ENCODE assay signal across 8 cellular contexts in genomic region chr7:150975536-150976285, GRCh38. TPM values are rescaled to one million over a fixed set of nuclear protein-coding genes. Genes with fewer than 3 reads are reported as not detected.
DNase-seq lines count a peak whose midpoint lies in the region; ATAC-seq and TF ChIP-seq lines count a peak whose summit lies in the region.

No MANE protein-coding gene starts in this region.

- H3K27ac Mint-ChIP-seq in activated CD4-positive, alpha-beta T cell treated with anti-CD3 and anti-CD28 coated beads, Interleukin-2, amount 10 ng/mL, durations not matched to agents 7 days and 5 days = peak overlapping the region; percentile 54
- H3K27ac Mint-ChIP-seq in stimulated activated naive B cell treated with anti-CD40 and anti-IgM and Interleukin-4, amounts not matched to agents 10 μg/mL and 1 μg/mL and 100 μg/mL, for 72 hours = no peak overlapping the region

- H3K4me1 ChIP-seq in gastroesophageal sphincter = peaks cover 0 to 97% (median 38%) of the 10 kb centered on the region in 3 donors

- H3K4me3 ChIP-seq in gastroesophageal sphincter (peak overlapping the region; percentile 11 to 70), lower leg skin (ENCODE audit: low read depth, poor library complexity, severe bottlenecking) (no peak overlapping the region)

- ATAC-seq in gastroesophageal sphincter (no peak), GM18867 (IDR thresholded peaks at IDR 0.05; ENCODE audit: unreplicated experiment) (no peak), GM18907 (IDR thresholded peaks at IDR 0.05; ENCODE audit: unreplicated experiment) (no peak)
- no peak for ATAC-seq in stimulated activated naive B cell treated with anti-CD40 and anti-IgM and Interleukin-4, amounts not matched to agents 10 μg/mL and 1 μg/mL and 100 μg/mL, for 72 hours (replicated peaks)

- peaks cover 42% of the 10 kb centered on the region for H3K4me1 Mint-ChIP-seq in activated CD4-positive, alpha-beta T cell treated with anti-CD3 and anti-CD28 coated beads, Interleukin-2, amount 10 ng/mL, durations not matched to agents 7 days and 5 days
- H3K4me1 Mint-ChIP-seq in stimulated activated naive B cell treated with anti-CD40 and anti-IgM and Interleukin-4, amounts not matched to agents 10 μg/mL and 1 μg/mL and 100 μg/mL, for 72 hours = peaks cover 26 to 38% of the 10 kb centered on the region in 2 donors

- H3K27me3 ChIP-seq in gastroesophageal sphincter = peaks cover 38% of the 10 kb centered on the region

- intact Hi-C loops in lower leg skin (cut with DNase I; ENCODE audit: low total_unique reads) = no loop called here

- no peak for DNase-seq in activated CD4-positive, alpha-beta T cell treated with anti-CD3 and anti-CD28 coated beads, Interleukin-2, amount 10 ng/mL, durations not matched to agents 7 days and 5 days
- no peak for DNase-seq in activated CD4-positive, alpha-beta T cell treated with anti-CD3 and anti-CD28 coated beads, Interleukin-2, amount 50 U/mL, for 1 hour
- DNase-seq in RPMI8226 (peak; percentile 45), lower leg skin (ENCODE audit: low spot score in 2 of 2) (no peak)
- DNase-seq in stimulated activated naive B cell treated with anti-CD40 and anti-IgM and Interleukin-4, amounts not matched to agents 10 μg/mL and 1 μg/mL and 100 μg/mL, for 72 hours = no peak

- CTCF ChIA-PET in activated CD4-positive, alpha-beta T cell treated with anti-CD3 and anti-CD28 coated beads, Interleukin-2, amount 10 ng/mL, durations not matched to agents 7 days and 5 days (lab: Charles Lee) = interaction anchor here (0.6 to 2.5 kb wide), 8 partner anchors 9 to 209 kb away, joined by 3 to 7 read pairs (median 4); no protein-coding TSS in a partner anchor

- peaks cover 37% of the 10 kb centered on the region for H3K27me3 Mint-ChIP-seq in activated CD4-positive, alpha-beta T cell treated with anti-CD3 and anti-CD28 coated beads, Interleukin-2, amount 10 ng/mL, durations not matched to agents 7 days and 5 days
- H3K27me3 Mint-ChIP-seq in stimulated activated naive B cell treated with anti-CD40 and anti-IgM and Interleukin-4, amounts not matched to agents 10 μg/mL and 1 μg/mL and 100 μg/mL, for 72 hours = peaks cover 45 to 54% of the 10 kb centered on the region in 2 donors

- no peaks in the 10 kb centered on the region for H3K36me3 ChIP-seq in gastroesophageal sphincter

- WGBS in gastroesophageal sphincter (ENCODE audit: low coverage in 1 of 2), 2 donors = 65% methylated on average over 5 of the region's 8 CpGs; no CpG with 5 or more reads in 1 of the 2 donors
- 74 to 76% methylated on average over 8 of the region's 8 CpGs for WGBS in lower leg skin, 2 donors

- no peaks in the 10 kb centered on the region for H3K9me3 ChIP-seq in gastroesophageal sphincter

- H3K4me3 Mint-ChIP-seq in activated CD4-positive, alpha-beta T cell treated with anti-CD3 and anti-CD28 coated beads, Interleukin-2, amount 10 ng/mL, durations not matched to agents 7 days and 5 days = peak overlapping the region; percentile 73
- H3K4me3 Mint-ChIP-seq in stimulated activated naive B cell treated with anti-CD40 and anti-IgM and Interleukin-4, amounts not matched to agents 10 μg/mL and 1 μg/mL and 100 μg/mL, for 72 hours = peak overlapping the region; percentile 61 to 92

- no peaks in the 10 kb centered on the region for H3K36me3 Mint-ChIP-seq in activated CD4-positive, alpha-beta T cell treated with anti-CD3 and anti-CD28 coated beads, Interleukin-2, amount 10 ng/mL, durations not matched to agents 7 days and 5 days (ENCODE audit: low read depth)
- H3K36me3 Mint-ChIP-seq in stimulated activated naive B cell treated with anti-CD40 and anti-IgM and Interleukin-4, amounts not matched to agents 10 μg/mL and 1 μg/mL and 100 μg/mL, for 72 hours = peaks cover 3 to 4% of the 10 kb centered on the region in 2 donors

- H3K27ac ChIP-seq in gastroesophageal sphincter = peak overlapping the region; percentile 44 to 89 (median 86)

- POLR2A ChIA-PET in activated CD4-positive, alpha-beta T cell treated with anti-CD3 and anti-CD28 coated beads, Interleukin-2, amount 10 ng/mL, durations not matched to agents 7 days and 5 days (lab: Charles Lee) = interaction anchor here (0.7 kb wide), 1 partner anchor 10 kb away, joined by 3 read pairs; no protein-coding TSS in a partner anchor

- TF ChIP-seq POLR2A in gastroesophageal sphincter (IDR thresholded peaks at IDR 0.05) (no peak), lower leg skin (IDR thresholded peaks at IDR 0.05) (no peak)

- no peak for TF ChIP-seq EP300 in gastroesophageal sphincter (IDR thresholded peaks at IDR 0.05)

- no peaks in the 10 kb centered on the region for H3K9me3 Mint-ChIP-seq in activated CD4-positive, alpha-beta T cell treated with anti-CD3 and anti-CD28 coated beads, Interleukin-2, amount 10 ng/mL, durations not matched to agents 7 days and 5 days
- no peaks in the 10 kb centered on the region for H3K9me3 Mint-ChIP-seq in stimulated activated naive B cell treated with anti-CD40 and anti-IgM and Interleukin-4, amounts not matched to agents 10 μg/mL and 1 μg/mL and 100 μg/mL, for 72 hours

- TF ChIP-seq CTCF in gastroesophageal sphincter (IDR thresholded peaks at IDR 0.05) (no peak), lower leg skin (IDR thresholded peaks at IDR 0.05) (no peak)

RNA-seq across cellular contexts. Expression of gene KCNH2, which starts 2.4 kb away (rescaled TPM):
- total RNA-seq in activated CD4-positive, alpha-beta T cell treated with anti-CD3 and anti-CD28 coated beads, Interleukin-2, amount 10 ng/mL, durations not matched to agents 7 days and 5 days = under 1 TPM; 0.27 to 0.30 TPM
- total RNA-seq in gastroesophageal sphincter (10 to 100 TPM; 26.6 to 63.8 (median 36.3) TPM), lower leg skin (1 to 10 TPM in 1 of 4 donors, under 1 TPM in 3; 0.15 to 1.1 (median 0.36) TPM)

RNA-seq across cellular contexts. Expression of gene NOS3, which starts 15.1 kb away (rescaled TPM):
- 10 to 100 TPM; 21.6 to 22.3 TPM for total RNA-seq in activated CD4-positive, alpha-beta T cell treated with anti-CD3 and anti-CD28 coated beads, Interleukin-2, amount 10 ng/mL, durations not matched to agents 7 days and 5 days
- total RNA-seq in gastroesophageal sphincter (10 to 100 TPM in 2 of 4 donors, 1 to 10 TPM in 2; 6.8 to 29.4 (median 13.5) TPM), lower leg skin (1 to 10 TPM; 4.0 to 8.9 (median 5.8) TPM)

RNA-seq across cellular contexts. Expression of gene ATG9B, which starts 48.6 kb away (rescaled TPM):
- total RNA-seq in activated CD4-positive, alpha-beta T cell treated with anti-CD3 and anti-CD28 coated beads, Interleukin-2, amount 10 ng/mL, durations not matched to agents 7 days and 5 days = 10 to 100 TPM; 12.1 to 12.3 TPM
- total RNA-seq in gastroesophageal sphincter (under 1 TPM in 2 of 4 donors, not detected in 2; 0.15 to 0.31 TPM), lower leg skin (100 to 1,000 TPM in 1 of 4 donors, 10 to 100 TPM in 3; 47.6 to 125 (median 59.8) TPM)

RNA-seq across cellular contexts. Expression of gene ABCB8, which starts 52.5 kb away (rescaled TPM):
- total RNA-seq in activated CD4-positive, alpha-beta T cell treated with anti-CD3 and anti-CD28 coated beads, Interleukin-2, amount 10 ng/mL, durations not matched to agents 7 days and 5 days = 10 to 100 TPM; 57.5 to 67.8 TPM
- total RNA-seq in gastroesophageal sphincter (10 to 100 TPM; 13.2 to 33.0 (median 18.8) TPM), lower leg skin (10 to 100 TPM; 22.9 to 35.2 (median 27.6) TPM)

Comparison
In these comparisons a context has a peak if more than half of its experiments do, and no peak if none do; other contexts are left out.
1. RNA of gene KCNH2, which starts 2.4 kb away (total RNA-seq): 26.6 to 63.8 TPM in gastroesophageal sphincter; 0.15 to 1.1 TPM in lower leg skin and 0.27 to 0.30 TPM in activated CD4-positive, alpha-beta T cell treated with anti-CD3 and anti-CD28 coated beads, Interleukin-2, amount 10 ng/mL, durations not matched to agents 7 days and 5 days; every median in the first group is over 10 times any median in the second.
2. RNA of gene ATG9B, which starts 48.6 kb away (total RNA-seq): 47.6 to 125 TPM in lower leg skin and 12.1 to 12.3 TPM in activated CD4-positive, alpha-beta T cell treated with anti-CD3 and anti-CD28 coated beads, Interleukin-2, amount 10 ng/mL, durations not matched to agents 7 days and 5 days; 0.15 to 0.31 TPM in gastroesophageal sphincter; every median in the first group is over 10 times any median in the second.